In genomic region chr1:18110598-18110939, GRCh38 we compare ENCODE assay signal across 1 cellular context.
TF ChIP-seq lines count a peak whose summit lies in the region.

No MANE protein-coding gene starts in this region.

TF ChIP-seq in GM23338, 12 proteins besides CTCF, POLR2A, EP300 and RAD21 (continued from another document):
- no peak for TF ChIP-seq REST (IDR thresholded peaks at IDR 0.05; ENCODE audit: unreplicated experiment)
- TF ChIP-seq, protein P1, sequence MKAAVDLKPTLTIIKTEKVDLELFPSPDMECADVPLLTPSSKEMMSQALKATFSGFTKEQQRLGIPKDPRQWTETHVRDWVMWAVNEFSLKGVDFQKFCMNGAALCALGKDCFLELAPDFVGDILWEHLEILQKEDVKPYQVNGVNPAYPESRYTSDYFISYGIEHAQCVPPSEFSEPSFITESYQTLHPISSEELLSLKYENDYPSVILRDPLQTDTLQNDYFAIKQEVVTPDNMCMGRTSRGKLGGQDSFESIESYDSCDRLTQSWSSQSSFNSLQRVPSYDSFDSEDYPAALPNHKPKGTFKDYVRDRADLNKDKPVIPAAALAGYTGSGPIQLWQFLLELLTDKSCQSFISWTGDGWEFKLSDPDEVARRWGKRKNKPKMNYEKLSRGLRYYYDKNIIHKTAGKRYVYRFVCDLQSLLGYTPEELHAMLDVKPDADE (IDR thresholded peaks at IDR 0.05) = no peak
TF ChIP-seq in GM23338: peak in this region for 0.
